18 cellular contexts compared by ENCODE assay signal in the genomic region with DNA sequence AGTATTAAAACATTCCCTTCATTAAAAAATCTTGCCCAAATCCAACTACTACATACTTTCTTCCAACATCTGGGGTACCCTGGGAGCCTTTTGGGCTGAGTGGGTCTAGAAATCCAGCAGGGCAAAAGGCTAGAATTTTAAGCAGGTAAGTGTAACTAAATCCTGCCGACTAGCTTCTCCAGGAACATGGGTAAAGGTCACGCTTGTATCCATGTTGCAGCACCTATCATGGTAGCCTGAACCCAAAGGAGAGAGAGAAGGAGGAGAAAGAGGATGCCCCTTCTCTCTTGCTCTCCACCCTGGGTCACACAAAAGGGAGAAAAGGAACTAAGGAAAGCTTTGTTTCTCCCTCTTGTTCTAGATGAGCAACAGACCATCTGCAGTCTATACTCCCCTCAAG.
"Had no signal": no experiment of that assay in that cellular context is flagged by ENCODE, and none has a peak within 500 bp of the region (broad histone marks: within the 10 kb centered on the region; RNA-seq: fewer than 3 reads in every experiment).

No MANE protein-coding gene starts in this region.

- H3K4me1 Mint-ChIP-seq: activated CD4-positive, alpha-beta T cell treated with anti-CD3 and anti-CD28 coated beads, Interleukin-2, amount 10 ng/mL, durations not matched to agents 24 days and 14 days; activated naive CD4-positive, alpha-beta T cell treated with anti-CD3 and anti-CD28 coated beads, Interleukin-2, amount 10 ng/mL, durations not matched to agents 7 days and 5 days; stimulated activated naive B cell treated with anti-CD40 and anti-IgM and Interleukin-4, amounts not matched to agents 10 μg/mL and 1 μg/mL and 100 μg/mL, for 72 hours had no signal

- H3K4me3 Mint-ChIP-seq: activated CD4-positive, alpha-beta T cell treated with anti-CD3 and anti-CD28 coated beads, Interleukin-2, amount 10 ng/mL, durations not matched to agents 24 days and 14 days; activated CD8-positive, alpha-beta T cell treated with anti-CD3 and anti-CD28 coated beads for 36 hours; activated naive CD4-positive, alpha-beta T cell treated with anti-CD3 and anti-CD28 coated beads, Interleukin-2, amount 10 ng/mL, durations not matched to agents 7 days and 5 days; activated T-cell treated with anti-CD3 and anti-CD28 coated beads, Interleukin-2, amount 50 U/mL, for 4 hours; effector memory CD8-positive, alpha-beta T cell; stimulated activated naive B cell treated with anti-CD40 and anti-IgM and Interleukin-4, amounts not matched to agents 10 μg/mL and 1 μg/mL and 100 μg/mL, for 72 hours had no signal

- H3K27me3 Mint-ChIP-seq: activated CD4-positive, alpha-beta T cell treated with anti-CD3 and anti-CD28 coated beads, Interleukin-2, amount 10 ng/mL, durations not matched to agents 24 days and 14 days; activated CD8-positive, alpha-beta T cell treated with anti-CD3 and anti-CD28 coated beads for 36 hours; activated naive CD4-positive, alpha-beta T cell treated with anti-CD3 and anti-CD28 coated beads, Interleukin-2, amount 10 ng/mL, durations not matched to agents 7 days and 5 days; effector memory CD8-positive, alpha-beta T cell; stimulated activated naive B cell treated with anti-CD40 and anti-IgM and Interleukin-4, amounts not matched to agents 10 μg/mL and 1 μg/mL and 100 μg/mL, for 72 hours had no signal

- H3K4me1 ChIP-seq: thyroid gland had no signal

- H3K27ac Mint-ChIP-seq: activated CD4-positive, alpha-beta T cell treated with anti-CD3 and anti-CD28 coated beads, Interleukin-2, amount 10 ng/mL, durations not matched to agents 24 days and 14 days; activated CD8-positive, alpha-beta T cell treated with anti-CD3 and anti-CD28 coated beads for 36 hours; activated naive CD4-positive, alpha-beta T cell treated with anti-CD3 and anti-CD28 coated beads, Interleukin-2, amount 10 ng/mL, durations not matched to agents 7 days and 5 days; effector memory CD8-positive, alpha-beta T cell; stimulated activated naive B cell treated with anti-CD40 and anti-IgM and Interleukin-4, amounts not matched to agents 10 μg/mL and 1 μg/mL and 100 μg/mL, for 72 hours had no signal

- H3K27ac ChIP-seq: epithelial cell of prostate, thyroid gland had no signal

- H3K9me3 ChIP-seq: thyroid gland had no signal

- H3K4me3 ChIP-seq: thyroid gland had no signal

- ATAC-seq: activated CD8-positive, alpha-beta T cell treated with anti-CD3 and anti-CD28 coated beads for 36 hours; activated T-cell treated with anti-CD3 and anti-CD28 coated beads, Interleukin-2, amount 50 U/mL, for 4 hours; effector memory CD8-positive, alpha-beta T cell; left lobe of liver; stimulated activated naive B cell treated with anti-CD40 and anti-IgM and Interleukin-4, amounts not matched to agents 10 μg/mL and 1 μg/mL and 100 μg/mL, for 72 hours had no signal

- DNase-seq: activated CD4-positive, alpha-beta T cell treated with anti-CD3 and anti-CD28 coated beads, Interleukin-2, amount 10 ng/mL, durations not matched to agents 24 days and 14 days; activated CD4-positive, CD25-positive, alpha-beta regulatory T cell; activated CD8-positive, alpha-beta T cell treated with anti-CD3 and anti-CD28 coated beads for 36 hours; activated naive CD4-positive, alpha-beta T cell treated with anti-CD3 and anti-CD28 coated beads, Interleukin-2, amount 10 ng/mL, durations not matched to agents 7 days and 5 days; activated T-cell treated with anti-CD3 and anti-CD28 coated beads, Interleukin-2, amount 50 U/mL, for 4 hours; cerebellar nuclear complex; cortex of kidney; effector memory CD8-positive, alpha-beta T cell; hypothalamus; kidney; midbrain; occipital lobe; posterior cingulate gyrus; stimulated activated naive B cell treated with anti-CD40 and anti-IgM and Interleukin-4, amounts not matched to agents 10 μg/mL and 1 μg/mL and 100 μg/mL, for 72 hours; T1000; thyroid gland had no signal

- H3K27me3 ChIP-seq: thyroid gland had no signal
